Comparison of ENCODE assay signal across 1 cellular context in genomic region chr15:80776420-80777045, GRCh38.
A peak's percentile ranks its signal among the peaks of the same experiment; 100 is the strongest.
TF ChIP-seq lines count a peak whose summit lies in the region.

No MANE protein-coding gene starts in this region.

TF ChIP-seq in GM12878, 131 proteins besides CTCF, POLR2A, EP300 and RAD21 (continued from another document):
- no peak for TF ChIP-seq ZNF687 (IDR thresholded peaks at IDR 0.05)
- 0 out of 2 replicates have a peak, but pooled peaks have one; percentile 44 for TF ChIP-seq MLLT1 (IDR thresholded peaks at IDR 0.05)
- peak; percentile 97 for TF ChIP-seq SMC3 (IDR thresholded peaks at IDR 0.05; ENCODE audit: borderline replicate concordance, low read length)
- TF ChIP-seq ESRRA (IDR thresholded peaks at IDR 0.05; ENCODE audit: low read length), result no peak
- no peak for TF ChIP-seq DPF2 (IDR thresholded peaks at IDR 0.05)
- peak; percentile 69 for TF ChIP-seq YY1 (IDR thresholded peaks at IDR 0.05; ENCODE audit: low read depth, low read length)
- TF ChIP-seq ZBED1 (IDR thresholded peaks at IDR 0.05; ENCODE audit: borderline replicate concordance), result no peak
- no peak for TF ChIP-seq CEBPB (IDR thresholded peaks at IDR 0.05; ENCODE audit: borderline replicate concordance in 1 of 2, low read depth in 2 of 2, low read length in 2 of 2)
- TF ChIP-seq KAT2A (conservative IDR thresholded peaks at IDR 0.05; ENCODE audit: control insufficient read depth, low read depth, low read length), result no peak
- no peak for TF ChIP-seq NBN (IDR thresholded peaks at IDR 0.05)
- no peak for TF ChIP-seq MEF2B (IDR thresholded peaks at IDR 0.05; ENCODE audit: partially characterized antibody, poor library complexity, severe bottlenecking)
- TF ChIP-seq IKZF1 (conservative IDR thresholded peaks at IDR 0.05), result no peak
- TF ChIP-seq ZNF384 (IDR thresholded peaks at IDR 0.05; ENCODE audit: borderline replicate concordance, low read depth, low read length), result no peak
- TF ChIP-seq ZBTB33 (IDR thresholded peaks at IDR 0.05), result no peak
- TF ChIP-seq ZNF274 (IDR thresholded peaks at IDR 0.05; ENCODE audit: insufficient read depth, insufficient read length), result no peak
- TF ChIP-seq HCFC1 (IDR thresholded peaks at IDR 0.05; ENCODE audit: low read length), result no peak
- 0 out of 2 replicates have a peak, but pooled peaks have one; percentile 73 for TF ChIP-seq RB1 (IDR thresholded peaks at IDR 0.05; ENCODE audit: borderline replicate concordance)
- TF ChIP-seq SPI1 (IDR thresholded peaks at IDR 0.05; ENCODE audit: borderline replicate concordance, insufficient read depth, low read depth, low read length), result no peak
- TF ChIP-seq CBX3 (IDR thresholded peaks at IDR 0.05; ENCODE audit: borderline replicate concordance, low read depth), result no peak
- TF ChIP-seq MYB (IDR thresholded peaks at IDR 0.05; ENCODE audit: borderline replicate concordance, low read depth, low read length), result no peak
- peak; percentile 36; the same call in 1 of the 2 replicates for TF ChIP-seq RELB (IDR thresholded peaks at IDR 0.05; ENCODE audit: low read depth)
- no peak for TF ChIP-seq E4F1 (IDR thresholded peaks at IDR 0.05; ENCODE audit: borderline replicate concordance, partially characterized antibody)
- no peak for TF ChIP-seq ATF3 (IDR thresholded peaks at IDR 0.05; ENCODE audit: borderline replicate concordance, extremely low read depth, low read depth, low read length)
- TF ChIP-seq ATF7 (IDR thresholded peaks at IDR 0.05; ENCODE audit: low read depth), result no peak
- TF ChIP-seq JUND (IDR thresholded peaks at IDR 0.05; ENCODE audit: low read depth, low read length), result no peak
- TF ChIP-seq SMAD1 (IDR thresholded peaks at IDR 0.05; ENCODE audit: low read depth, partially characterized antibody), result no peak
- no peak for TF ChIP-seq SIN3A (IDR thresholded peaks at IDR 0.05; ENCODE audit: low read depth, low read length)
- TF ChIP-seq SIX5 (IDR thresholded peaks at IDR 0.05; ENCODE audit: low read depth, low read length, severe bottlenecking), result no peak
- TF ChIP-seq RELA (IDR thresholded peaks at IDR 0.05; ENCODE audit: borderline replicate concordance, partially characterized antibody), result peak; percentile 82
- no peak for TF ChIP-seq SMAD5 (IDR thresholded peaks at IDR 0.05; ENCODE audit: low read depth)
- TF ChIP-seq BACH1 (IDR thresholded peaks at IDR 0.05; ENCODE audit: borderline replicate concordance), result no peak
- no peak for TF ChIP-seq WRNIP1 (IDR thresholded peaks at IDR 0.05; ENCODE audit: borderline replicate concordance, low read depth, low read length)
- TF ChIP-seq TCF3 (IDR thresholded peaks at IDR 0.05; ENCODE audit: borderline replicate concordance, insufficient read depth, low read depth, low read length), result no peak
TF ChIP-seq in GM12878: peak in this region for 6.
